Comparison of ENCODE assay signal across 21 cellular contexts in the genomic region with DNA sequence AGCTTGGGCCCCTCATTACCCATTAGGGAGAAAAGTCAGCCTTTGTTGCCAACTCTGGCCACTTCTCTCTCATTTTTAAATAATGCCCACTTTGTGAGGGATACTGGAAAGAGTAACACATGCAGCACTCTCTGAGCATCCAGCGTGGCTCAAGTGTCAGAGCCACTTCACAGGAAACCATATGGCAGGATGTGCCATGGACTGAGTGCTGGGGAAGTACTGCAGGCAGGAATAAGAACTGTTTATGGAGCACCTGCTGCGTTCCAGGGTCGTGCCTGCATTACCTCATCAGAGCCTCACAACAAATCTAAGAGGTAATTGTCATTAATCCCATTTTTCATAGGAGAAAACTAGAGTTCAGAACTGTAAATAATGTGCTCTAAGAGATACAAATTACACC. TPM values are rescaled to one million over a fixed set of nuclear protein-coding genes. Genes with fewer than 3 reads are reported as not detected.
DNase-seq lines count a peak whose midpoint lies in the region; ATAC-seq lines count a peak whose summit lies in the region.
"Had no signal": no experiment of that assay in that cellular context is flagged by ENCODE, and none has a peak within 500 bp of the region (broad histone marks: within the 10 kb centered on the region; RNA-seq: fewer than 3 reads in every experiment).

No MANE protein-coding gene starts in this region.

- ATAC-seq in activated T-cell treated with anti-CD3 and anti-CD28 coated beads, Interleukin-2, amount 50 U/mL, for 4 hours: no peak

- intact Hi-C loops in posterior vena cava (cut with DNase I): no loop called here

- H3K27me3 Mint-ChIP-seq in activated T-cell treated with anti-CD3 and anti-CD28 coated beads, Interleukin-2, amount 50 U/mL, for 4 hours (ENCODE audit: low read depth): peaks cover 13% of the 10 kb centered on the region
- H3K27me3 Mint-ChIP-seq in T-helper 2 cell treated with Interferon-gamma antibody and Interleukin-4, amounts not matched to agents 5 μg/mL and 100 μg/mL, for 36 hours (ENCODE audit: low read depth): no peaks in the 10 kb centered on the region

- no peak overlapping the region for H3K4me3 Mint-ChIP-seq in activated T-cell treated with anti-CD3 and anti-CD28 coated beads, Interleukin-2, amount 50 U/mL, for 4 hours
- no peak overlapping the region for H3K4me3 Mint-ChIP-seq in T-helper 2 cell treated with Interferon-gamma antibody and Interleukin-4, amounts not matched to agents 5 μg/mL and 100 μg/mL, for 36 hours
- H3K4me3 Mint-ChIP-seq: CD14-positive monocyte; CD4-positive, alpha-beta T cell; CD8-positive, alpha-beta memory T cell; GM23338; H9 had no signal

- DNase-seq in NCI-H2171 treated with DMSO at 0.1 percent for 48 hours (lab: John Stamatoyannopoulos, UW) (peak; percentile 28), NCI-H2171 (lab: John Stamatoyannopoulos, UW) (no peak), NCI-H524 treated with DMSO at 0.1 percent for 48 hours (lab: John Stamatoyannopoulos, UW) (peak; percentile 57), posterior vena cava (ENCODE audit: low spot score) (peak; percentile 16)
- DNase-seq in activated T-cell treated with anti-CD3 and anti-CD28 coated beads, Interleukin-2, amount 50 U/mL, for 4 hours: no peak
- DNase-seq in T-helper 2 cell treated with Interferon-gamma antibody and Interleukin-4, amounts not matched to agents 5 μg/mL and 100 μg/mL, for 36 hours (ENCODE audit: low spot score): no peak
- DNase-seq: 8988T; ACHN; AML-193; BE2C; CD4-positive, alpha-beta T cell; CD8-positive, alpha-beta memory T cell; DMS 273 treated with DMSO at 0.1 percent for 48 hours; DMS79; EL; GDM1 had no signal

- no peak overlapping the region for H3K27ac Mint-ChIP-seq in T-helper 2 cell treated with Interferon-gamma antibody and Interleukin-4, amounts not matched to agents 5 μg/mL and 100 μg/mL, for 36 hours
- H3K27ac Mint-ChIP-seq: CD14-positive monocyte; CD4-positive, alpha-beta T cell; CD8-positive, alpha-beta memory T cell; GM23338; H9 had no signal

- no peaks in the 10 kb centered on the region for H3K4me1 Mint-ChIP-seq in activated T-cell treated with anti-CD3 and anti-CD28 coated beads, Interleukin-2, amount 50 U/mL, for 4 hours (ENCODE audit: low read depth)
- H3K4me1 Mint-ChIP-seq in T-helper 2 cell treated with Interferon-gamma antibody and Interleukin-4, amounts not matched to agents 5 μg/mL and 100 μg/mL, for 36 hours (ENCODE audit: low read depth): no peaks in the 10 kb centered on the region
- H3K4me1 Mint-ChIP-seq: CD14-positive monocyte; CD8-positive, alpha-beta memory T cell had no signal

- no peaks in the 10 kb centered on the region for H3K36me3 Mint-ChIP-seq in activated T-cell treated with anti-CD3 and anti-CD28 coated beads, Interleukin-2, amount 50 U/mL, for 4 hours (ENCODE audit: insufficient read depth)
- no peaks in the 10 kb centered on the region for H3K36me3 Mint-ChIP-seq in T-helper 2 cell treated with Interferon-gamma antibody and Interleukin-4, amounts not matched to agents 5 μg/mL and 100 μg/mL, for 36 hours (ENCODE audit: low read depth)
- H3K36me3 Mint-ChIP-seq: CD14-positive monocyte; CD8-positive, alpha-beta memory T cell had no signal

- no peaks in the 10 kb centered on the region for H3K9me3 Mint-ChIP-seq in activated T-cell treated with anti-CD3 and anti-CD28 coated beads, Interleukin-2, amount 50 U/mL, for 4 hours
- H3K9me3 Mint-ChIP-seq in T-helper 2 cell treated with Interferon-gamma antibody and Interleukin-4, amounts not matched to agents 5 μg/mL and 100 μg/mL, for 36 hours: peaks cover 3% of the 10 kb centered on the region

RNA-seq across cellular contexts. Expression of gene SLC6A1, which starts 49.7 kb away (rescaled TPM):
- 1 to 10 TPM; 1.2 to 1.3 TPM for total RNA-seq in posterior vena cava
- not detected for total RNA-seq in activated T-cell treated with anti-CD3 and anti-CD28 coated beads, Interleukin-2, amount 50 U/mL, for 4 hours
- total RNA-seq: CD4-positive, alpha-beta T cell; CD8-positive, alpha-beta memory T cell; GM12878; H4; H9 had no signal

Comparison
In these comparisons a context has a peak if more than half of its experiments do, and no peak if none do; other contexts are left out.
1. DNase-seq: peak in NCI-H2171 treated with DMSO at 0.1 percent for 48 hours (single experiment), NCI-H524 treated with DMSO at 0.1 percent for 48 hours (single experiment) and posterior vena cava (single experiment); none in NCI-H2171 (single experiment), activated T-cell treated with anti-CD3 and anti-CD28 coated beads, Interleukin-2, amount 50 U/mL, for 4 hours (single experiment) and T-helper 2 cell treated with Interferon-gamma antibody and Interleukin-4, amounts not matched to agents 5 μg/mL and 100 μg/mL, for 36 hours (single experiment).